Comparison of ENCODE assay signal across 2 cellular contexts in genomic region chr9:72789915-72790314, GRCh38.
A peak's percentile ranks its signal among the peaks of the same experiment; 100 is the strongest.
TF ChIP-seq lines count a peak whose summit lies in the region.

No MANE protein-coding gene starts in this region.

TF ChIP-seq in HepG2, 621 proteins besides CTCF, POLR2A, EP300 and RAD21:
- TF ChIP-seq ATF7 (IDR thresholded peaks at IDR 0.05), result peak; percentile 95
- no peak for TF ChIP-seq ATF7 (CRISPR knock-in tag; IDR thresholded peaks at IDR 0.05)
- TF ChIP-seq MAFK (conservative IDR thresholded peaks at IDR 0.05 in 1 of 2, IDR thresholded peaks at IDR 0.05 in 1 of 2; ENCODE audit: low read length in 2 of 2), result no peak
- TF ChIP-seq REXO4 (CRISPR knock-in tag; IDR thresholded peaks at IDR 0.05; ENCODE audit: borderline replicate concordance), result no peak
- TF ChIP-seq CREB1 (IDR thresholded peaks at IDR 0.05), result peak; percentile 94
- no peak for TF ChIP-seq CREB1 (CRISPR knock-in tag; IDR thresholded peaks at IDR 0.05)

TF ChIP-seq in GM12878, 131 proteins besides CTCF, POLR2A, EP300 and RAD21:
- TF ChIP-seq MTA3 (IDR thresholded peaks at IDR 0.05; ENCODE audit: borderline replicate concordance, low read length), result no peak
- TF ChIP-seq ATF7 (IDR thresholded peaks at IDR 0.05; ENCODE audit: low read depth), result 0 out of 2 replicates have a peak, but pooled peaks have one; percentile 11
- no peak for TF ChIP-seq CBX5 (IDR thresholded peaks at IDR 0.05; ENCODE audit: low read depth)
